11 cellular contexts compared by ENCODE assay signal in the genomic region with DNA sequence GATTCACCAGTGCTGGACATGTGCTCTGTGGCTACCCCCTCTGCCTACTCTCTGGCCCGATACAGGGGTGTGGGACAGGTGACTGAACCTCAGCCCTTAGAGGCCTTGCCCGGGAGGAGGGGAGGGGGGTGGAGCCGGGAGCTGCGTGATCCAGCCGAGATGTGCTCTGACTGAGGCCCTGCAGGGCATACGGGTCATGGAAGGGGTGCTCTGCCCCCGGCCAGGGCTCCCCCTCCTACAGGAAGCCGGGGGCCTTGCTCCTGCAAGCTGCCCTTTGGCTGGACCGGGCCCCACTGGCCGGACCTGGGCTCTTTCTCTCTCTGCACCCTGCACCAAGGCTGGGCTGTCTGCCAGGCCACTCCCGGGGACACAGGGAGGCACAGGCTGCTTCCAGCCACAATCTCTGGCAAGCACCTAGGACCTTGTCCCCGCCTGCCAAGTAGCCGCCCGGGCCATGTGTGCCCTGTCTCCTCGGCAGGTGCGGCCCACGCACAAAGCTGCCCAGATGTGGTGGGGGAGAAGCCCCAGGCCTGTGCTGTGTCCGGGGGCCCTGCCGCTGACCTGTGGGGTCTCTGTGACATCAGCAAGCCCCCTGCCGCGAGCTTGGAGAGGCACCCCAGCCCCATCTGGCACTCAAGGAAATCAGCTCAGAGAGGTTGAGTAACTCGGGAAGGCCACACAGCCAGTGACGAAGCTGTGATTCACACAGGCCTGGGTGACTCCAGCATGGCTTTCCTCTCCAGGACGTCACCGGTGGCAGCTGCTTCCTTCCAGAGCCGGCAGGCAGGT. TPM values are rescaled to one million over a fixed set of nuclear protein-coding genes. Genes with fewer than 3 reads are reported as not detected.
DNase-seq lines count a peak whose midpoint lies in the region; ATAC-seq and TF ChIP-seq lines count a peak whose summit lies in the region.
"Had no signal": no experiment of that assay in that cellular context is flagged by ENCODE, and none has a peak within 500 bp of the region (broad histone marks: within the 10 kb centered on the region; RNA-seq: fewer than 3 reads in every experiment).

No MANE protein-coding gene starts in this region.

- no peaks in the 10 kb centered on the region for H3K9me3 ChIP-seq in vagina

- no peaks in the 10 kb centered on the region for H3K4me1 Mint-ChIP-seq in type B pancreatic cell (ENCODE audit: unreplicated experiment)
- H3K4me1 Mint-ChIP-seq: mesothelial cell of epicardium had no signal

- intact Hi-C loops in vagina (cut with DNase I) = no loop called here

- ATAC-seq in HG03139 (IDR thresholded peaks at IDR 0.05; ENCODE audit: unreplicated experiment) = no peak

- no peak overlapping the region for H3K27ac Mint-ChIP-seq in type B pancreatic cell
- H3K27ac Mint-ChIP-seq: mesothelial cell of epicardium had no signal

- H3K4me3 ChIP-seq in vagina = no peak overlapping the region

- peak; percentile 57 for DNase-seq in stimulated activated CD4-positive, alpha-beta T cell treated with anti-CD3 and anti-CD28 coated beads, Interleukin-1b, Interleukin-23, amount 100 ng/mL, for 48 hours
- DNase-seq in stimulated activated CD4-positive, alpha-beta T cell treated with anti-CD3 and anti-CD28 coated beads, Interleukin-2, amount 100 ng/mL, for 48 hours = no peak
- DNase-seq in iris pigment epithelial cell (ENCODE audit: low read depth) = peak; percentile 59
- no peak for DNase-seq in vagina (ENCODE audit: extremely low spot score in 2 of 2)
- no peak for DNase-seq in type B pancreatic cell (ENCODE audit: extremely low spot score, unreplicated experiment)
- DNase-seq in central memory CD4-positive, alpha-beta T cell = no peak
- DNase-seq: activated CD4-positive, CD25-positive, alpha-beta regulatory T cell treated with anti-CD3 and anti-CD28 coated beads, Interleukin-2, amount 50 U/mL, for 72 hours had no signal

- TF ChIP-seq CTCF in VCaP (conservative IDR thresholded peaks at IDR 0.05) (no peak), vagina (IDR thresholded peaks at IDR 0.05) (no peak), type B pancreatic cell (conservative IDR thresholded peaks at IDR 0.05) (no peak)

- H3K27ac ChIP-seq in VCaP = peak overlapping the region; percentile 67
- peak overlapping the region; percentile 61 for H3K27ac ChIP-seq in vagina

- H3K27me3 Mint-ChIP-seq in type B pancreatic cell = no peaks in the 10 kb centered on the region

- no peak for TF ChIP-seq POLR2A in vagina (IDR thresholded peaks at IDR 0.05)

- no peaks in the 10 kb centered on the region for H3K36me3 ChIP-seq in vagina

- no peaks in the 10 kb centered on the region for H3K9me3 Mint-ChIP-seq in type B pancreatic cell
- H3K9me3 Mint-ChIP-seq: mesothelial cell of epicardium had no signal

- no peak overlapping the region for H3K4me3 Mint-ChIP-seq in type B pancreatic cell
- H3K4me3 Mint-ChIP-seq: mesothelial cell of epicardium had no signal

- no peaks in the 10 kb centered on the region for H3K36me3 Mint-ChIP-seq in type B pancreatic cell
- H3K36me3 Mint-ChIP-seq: mesothelial cell of epicardium had no signal

- H3K4me1 ChIP-seq in vagina = peaks cover 5% of the 10 kb centered on the region

- no peaks in the 10 kb centered on the region for H3K27me3 ChIP-seq in vagina

RNA-seq across cellular contexts. Expression of gene SCNN1D, which starts 1.5 kb away (rescaled TPM):
- 8.6 TPM for total RNA-seq in vagina
- 2.7 and 13.5 TPM in 2 replicates for total RNA-seq in type B pancreatic cell (ENCODE audit: low replicate concordance)

RNA-seq across cellular contexts. Expression of gene UBE2J2, which starts 8.1 kb away (rescaled TPM):
- total RNA-seq in vagina (56.7 TPM), type B pancreatic cell (ENCODE audit: low replicate concordance) (56.5 and 73.8 TPM in 2 replicates)

RNA-seq across cellular contexts. Expression of gene ACAP3, which starts 26.0 kb away (rescaled TPM):
- total RNA-seq in vagina = 68.5 TPM
- total RNA-seq in type B pancreatic cell (ENCODE audit: low replicate concordance) = 93.9 and 103 TPM in 2 replicates

RNA-seq across cellular contexts. Expression of gene PUSL1, which starts 26.7 kb away (rescaled TPM):
- 31.2 TPM for total RNA-seq in vagina
- total RNA-seq in type B pancreatic cell (ENCODE audit: low replicate concordance) = 20.4 and 25.5 TPM in 2 replicates

RNA-seq across cellular contexts. Expression of gene C1QTNF12, which starts 35.2 kb away (rescaled TPM):
- total RNA-seq in vagina (not detected), type B pancreatic cell (ENCODE audit: low replicate concordance) (2.5 TPM in 2 replicates)
- total RNA-seq: NCI-H460 had no signal

Comparison
In these comparisons a context has a peak if more than half of its experiments do, and no peak if none do; other contexts are left out.
1. DNase-seq: peak in stimulated activated CD4-positive, alpha-beta T cell treated with anti-CD3 and anti-CD28 coated beads, Interleukin-1b, Interleukin-23, amount 100 ng/mL, for 48 hours (single experiment) and iris pigment epithelial cell (single experiment); none in stimulated activated CD4-positive, alpha-beta T cell treated with anti-CD3 and anti-CD28 coated beads, Interleukin-2, amount 100 ng/mL, for 48 hours (0 of 2), vagina (0 of 2), type B pancreatic cell (single experiment) and central memory CD4-positive, alpha-beta T cell (single experiment).